ENCODE assay signal across 20 cellular contexts in the genomic region with DNA sequence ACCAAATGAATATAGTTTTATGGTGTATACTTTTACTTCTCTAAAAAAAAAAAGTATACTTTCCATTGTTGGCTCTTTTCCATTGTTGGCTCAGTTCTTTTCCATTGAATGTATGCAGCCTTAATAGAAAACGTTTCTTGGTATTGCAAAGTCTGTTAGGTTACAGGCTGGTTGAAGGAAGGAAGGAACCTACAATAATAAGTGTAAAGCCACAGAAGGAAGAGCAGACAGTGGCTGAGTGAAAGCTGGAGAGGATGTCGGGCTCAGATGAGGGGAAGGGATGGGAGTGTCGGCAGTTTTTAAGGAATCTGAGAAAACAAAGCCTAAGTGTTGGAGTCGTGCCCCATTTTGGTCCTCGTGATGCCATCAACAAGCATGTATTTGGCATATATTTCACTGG. TPM values are rescaled to one million over a fixed set of nuclear protein-coding genes. Genes with fewer than 3 reads are reported as not detected.
DNase-seq lines count a peak whose midpoint lies in the region; ATAC-seq and TF ChIP-seq lines count a peak whose summit lies in the region.
"Had no signal": no experiment of that assay in that cellular context is flagged by ENCODE, and none has a peak within 500 bp of the region (broad histone marks: within the 10 kb centered on the region; RNA-seq: fewer than 3 reads in every experiment).

No MANE protein-coding gene starts in this region.

- WGBS in tibial nerve, 2 donors: 51 to 61% methylated on average over 5 of the region's 5 CpGs

- peak overlapping the region in 3 of 4 donors; percentile 49 to 75 (median 57) for H3K27ac ChIP-seq in tibial nerve
- H3K27ac ChIP-seq: 22Rv1, BLaER1 had no signal

- H3K36me3 Mint-ChIP-seq in activated T-cell treated with anti-CD3 and anti-CD28 coated beads, Interleukin-2, amount 50 U/mL, for 72 hours (ENCODE audit: insufficient read depth in 2 of 2): peaks cover 4 to 13% of the 10 kb centered on the region in 2 donors
- peaks cover 32% of the 10 kb centered on the region for H3K36me3 Mint-ChIP-seq in endothelial cell (ENCODE audit: low read depth, unreplicated experiment)
- peaks cover 35% of the 10 kb centered on the region for H3K36me3 Mint-ChIP-seq in osteocyte (ENCODE audit: unreplicated experiment)

- no peak overlapping the region for H3K4me3 ChIP-seq in tibial nerve
- H3K4me3 ChIP-seq: BLaER1 had no signal

- TF ChIP-seq CTCF in endothelial cell (IDR thresholded peaks at IDR 0.05; ENCODE audit: unreplicated experiment): no peak
- no peak for TF ChIP-seq CTCF in osteocyte (IDR thresholded peaks at IDR 0.05)
- TF ChIP-seq CTCF in tibial nerve (IDR thresholded peaks at IDR 0.05): no peak

- peak overlapping the region; percentile 56 for H3K27ac Mint-ChIP-seq in activated T-cell treated with anti-CD3 and anti-CD28 coated beads, Interleukin-2, amount 50 U/mL, for 72 hours
- H3K27ac Mint-ChIP-seq in endothelial cell (ENCODE audit: unreplicated experiment) (peak overlapping the region; percentile 85), osteocyte (ENCODE audit: unreplicated experiment) (peak overlapping the region; percentile 92)
- H3K27ac Mint-ChIP-seq: immature natural killer cell had no signal

- no peak overlapping the region for H3K4me3 Mint-ChIP-seq in activated T-cell treated with anti-CD3 and anti-CD28 coated beads, Interleukin-2, amount 50 U/mL, for 72 hours
- H3K4me3 Mint-ChIP-seq in endothelial cell (ENCODE audit: unreplicated experiment): peak overlapping the region; percentile 6
- H3K4me3 Mint-ChIP-seq in osteocyte (ENCODE audit: unreplicated experiment): no peak overlapping the region
- H3K4me3 Mint-ChIP-seq: immature natural killer cell, neural crest cell had no signal

- H3K4me1 Mint-ChIP-seq in activated T-cell treated with anti-CD3 and anti-CD28 coated beads, Interleukin-2, amount 50 U/mL, for 72 hours (ENCODE audit: low read depth): peaks cover 3% of the 10 kb centered on the region
- H3K4me1 Mint-ChIP-seq in endothelial cell (ENCODE audit: unreplicated experiment) (peaks cover 61% of the 10 kb centered on the region), osteocyte (ENCODE audit: unreplicated experiment) (peaks cover 72% of the 10 kb centered on the region)
- H3K4me1 Mint-ChIP-seq: neural crest cell had no signal

- no peaks in the 10 kb centered on the region for H3K9me3 Mint-ChIP-seq in activated T-cell treated with anti-CD3 and anti-CD28 coated beads, Interleukin-2, amount 50 U/mL, for 72 hours
- H3K9me3 Mint-ChIP-seq in endothelial cell (ENCODE audit: unreplicated experiment): no peaks in the 10 kb centered on the region
- H3K9me3 Mint-ChIP-seq in osteocyte (ENCODE audit: unreplicated experiment): no peaks in the 10 kb centered on the region
- H3K9me3 Mint-ChIP-seq: immature natural killer cell, neural crest cell had no signal

- peaks cover 0 to 60% (median 0%) of the 10 kb centered on the region in 3 donors for H3K36me3 ChIP-seq in tibial nerve

- no peak for TF ChIP-seq EP300 in tibial nerve (IDR thresholded peaks at IDR 0.05)

- H3K4me1 ChIP-seq in tibial nerve: peaks cover 0 to 55% (median 4%) of the 10 kb centered on the region in 4 donors

- no peak for DNase-seq in activated T-cell treated with anti-CD3 and anti-CD28 coated beads, Interleukin-2, amount 50 U/mL, for 72 hours
- DNase-seq in activated T-cell treated with anti-CD3 and anti-CD28 coated beads, Interleukin-2, amount 50 U/mL, for 48 hours: no peak
- DNase-seq in endothelial cell (ENCODE audit: low spot score) (no peak), osteocyte (ENCODE audit: extremely low spot score, unreplicated experiment) (no peak), tibial nerve (ENCODE audit: low spot score in 2 of 2) (no peak), MV-4-11 (lab: John Stamatoyannopoulos, UW) (no peak)
- DNase-seq: activated CD4-positive, alpha-beta T cell treated with anti-CD3 and anti-CD28 coated beads for 4 hours; activated CD8-positive, alpha-beta memory T cell treated with anti-CD3 and anti-CD28 coated beads, Interleukin-2, amount 50 U/mL, for 4 hours; activated naive CD4-positive, alpha-beta T cell treated with Interleukin-2 at 50 U/mL for 16 hours; cortex of kidney; GF-D8; immature natural killer cell; KBM-7; NCI-H2107; T-helper 9 cell had no signal

- ATAC-seq in activated T-cell treated with anti-CD3 and anti-CD28 coated beads, Interleukin-2, amount 50 U/mL, for 72 hours (replicated peaks in 1 of 2): no peak
- ATAC-seq in GM18868 (IDR thresholded peaks at IDR 0.05; ENCODE audit: unreplicated experiment): no peak
- ATAC-seq in HG02642 (IDR thresholded peaks at IDR 0.05; ENCODE audit: poor library complexity, unreplicated experiment): no peak

- H3K27me3 ChIP-seq in tibial nerve: no peaks in the 10 kb centered on the region
- H3K27me3 ChIP-seq: BLaER1 had no signal

- H3K27me3 Mint-ChIP-seq in activated T-cell treated with anti-CD3 and anti-CD28 coated beads, Interleukin-2, amount 50 U/mL, for 72 hours (ENCODE audit: low read depth): no peaks in the 10 kb centered on the region
- peaks cover 1% of the 10 kb centered on the region for H3K27me3 Mint-ChIP-seq in endothelial cell (ENCODE audit: unreplicated experiment)
- no peaks in the 10 kb centered on the region for H3K27me3 Mint-ChIP-seq in osteocyte (ENCODE audit: unreplicated experiment)

- no peaks in the 10 kb centered on the region for H3K9me3 ChIP-seq in tibial nerve
- H3K9me3 ChIP-seq: BLaER1 had no signal

- TF ChIP-seq POLR2A in tibial nerve (IDR thresholded peaks at IDR 0.05): no peak

RNA-seq across cellular contexts. Expression of a gene that starts 6.8 kb away (rescaled TPM):
- total RNA-seq in activated T-cell treated with anti-CD3 and anti-CD28 coated beads, Interleukin-2, amount 50 U/mL, for 72 hours: 10 to 100 TPM; 37.3 to 48.4 TPM
- total RNA-seq in endothelial cell (ENCODE audit: unreplicated experiment) (97.1 TPM), osteocyte (104 and 107 TPM in 2 replicates), tibial nerve (10 to 100 TPM; 69.6 to 93.1 (median 80.2) TPM)
